8 cellular contexts compared by ENCODE assay signal in the genomic region with DNA sequence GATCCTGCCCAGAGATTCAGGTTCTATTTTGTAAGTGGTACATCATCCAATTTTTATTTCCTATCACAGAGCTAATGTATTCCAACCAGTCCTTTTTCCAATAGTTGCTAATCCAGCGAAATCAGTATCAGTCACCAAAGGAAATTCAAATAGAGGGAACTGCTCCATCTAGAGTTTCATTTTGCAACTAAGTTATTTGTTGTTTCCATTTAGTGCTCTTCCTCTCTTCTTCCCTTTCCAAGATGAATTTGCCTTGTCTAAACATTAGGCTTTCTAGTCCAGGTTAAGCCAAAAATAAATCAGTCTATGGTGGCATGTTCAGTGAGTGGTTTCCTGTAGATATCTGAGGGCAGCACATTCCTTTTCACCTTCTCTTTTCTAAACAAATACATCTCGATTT.
DNase-seq lines count a peak whose midpoint lies in the region; ATAC-seq and TF ChIP-seq lines count a peak whose summit lies in the region.

No MANE protein-coding gene starts in this region.

- H2BK120ac ChIP-seq in H9 (ENCODE audit: low read depth, low read length, poor library complexity, severe bottlenecking), result no peak overlapping the region

- no peaks in the 10 kb centered on the region for H3K79me2 ChIP-seq in H9 (ENCODE audit: insufficient read depth, low read length)

- H3K36me3 ChIP-seq in gastroesophageal sphincter, result no peaks in the 10 kb centered on the region

- in situ Hi-C loops in SK-MEL-5 (cut with HindIII; ENCODE audit: low pct_unique_long_range_greater_than_20kb, low sequenced_read_pairs), result no loop called here

- H4K5ac ChIP-seq in H9 (ENCODE audit: insufficient read length, low read depth, low read length), result no peak overlapping the region

- no peak overlapping the region for H3K4me3 ChIP-seq in gastroesophageal sphincter

- DNase-seq in H9 (no peak), SK-MEL-5 (ENCODE audit: low read depth, low spot score) (peak; percentile 69), stromal cell of bone marrow (ENCODE audit: low read depth) (peak; percentile 19)
- no peak for DNase-seq in activated naive CD4-positive, alpha-beta T cell treated with anti-CD3 and anti-CD28 coated beads, Interleukin-2, amount 10 ng/mL, durations not matched to agents 7 days and 5 days

- WGBS in H9 (ENCODE audit: extremely low coverage, insufficient read length, low lambda C conversion rate), result 100% methylated on average over 1 of the region's 2 CpGs
- 16 to 20% methylated on average over 1 to 2 of the region's 2 CpGs for WGBS in gastroesophageal sphincter (ENCODE audit: low coverage in 1 of 2), 2 donors

- no peak overlapping the region for H2BK5ac ChIP-seq in H9 (ENCODE audit: insufficient read length, low read length)

- no peak for TF ChIP-seq EP300 in gastroesophageal sphincter (IDR thresholded peaks at IDR 0.05)

- H3K79me1 ChIP-seq in H9 (ENCODE audit: insufficient read depth, low read depth, low read length, poor library complexity, severe bottlenecking), result no peaks in the 10 kb centered on the region

- H3K27me3 Mint-ChIP-seq in H9 (ENCODE audit: low read depth), result no peaks in the 10 kb centered on the region; the same call in none of the 2 replicates
- H3K27me3 Mint-ChIP-seq in activated naive CD4-positive, alpha-beta T cell treated with anti-CD3 and anti-CD28 coated beads, Interleukin-2, amount 10 ng/mL, durations not matched to agents 7 days and 5 days, result no peaks in the 10 kb centered on the region

- no peak overlapping the region for H2AK5ac ChIP-seq in H9 (ENCODE audit: insufficient read length, low read length)

- H3K23ac ChIP-seq in H9 (ENCODE audit: insufficient read length, low read depth, low read length), result no peak overlapping the region

- ATAC-seq in gastroesophageal sphincter (peak; percentile 44), HG03571 (IDR thresholded peaks at IDR 0.05; ENCODE audit: unreplicated experiment) (no peak), HG02798 (IDR thresholded peaks at IDR 0.05; ENCODE audit: poor library complexity, unreplicated experiment) (no peak), HG03521 (IDR thresholded peaks at IDR 0.05; ENCODE audit: unreplicated experiment) (no peak)

- no peaks in the 10 kb centered on the region for H3K36me3 Mint-ChIP-seq in H9 (ENCODE audit: insufficient read depth in 1 of 3, low read depth in 3 of 3)
- H3K36me3 Mint-ChIP-seq in activated naive CD4-positive, alpha-beta T cell treated with anti-CD3 and anti-CD28 coated beads, Interleukin-2, amount 10 ng/mL, durations not matched to agents 7 days and 5 days, result no peaks in the 10 kb centered on the region

- CTCF ChIA-PET in activated naive CD4-positive, alpha-beta T cell treated with anti-CD3 and anti-CD28 coated beads, Interleukin-2, amount 10 ng/mL, durations not matched to agents 7 days and 5 days (lab: Charles Lee), result no interaction called here

- H2BK12ac ChIP-seq in H9 (ENCODE audit: insufficient read length, low read depth, low read length), result no peak overlapping the region

- no peak overlapping the region for H3K14ac ChIP-seq in H9 (ENCODE audit: insufficient read depth, low read length)

- H3K27ac ChIP-seq in H9 (ENCODE audit: insufficient read length, low read depth, low read length) (no peak overlapping the region), gastroesophageal sphincter (peak overlapping the region in 2 of 4 donors; percentile 6 to 14)

- peaks cover 7% of the 10 kb centered on the region; the same call in 1 of the 2 replicates for H3K4me1 ChIP-seq in H9 (ENCODE audit: insufficient read depth, low read length)
- H3K4me1 ChIP-seq in gastroesophageal sphincter, result peaks cover 0 to 12% (median 2%) of the 10 kb centered on the region in 3 donors

- H3K27me3 ChIP-seq in H9 (ENCODE audit: insufficient read depth, low read length) (no peaks in the 10 kb centered on the region), gastroesophageal sphincter (no peaks in the 10 kb centered on the region)

- H3K4me2 ChIP-seq in H9 (ENCODE audit: insufficient read depth, insufficient read length, low read length), result no peak overlapping the region

- TF ChIP-seq CTCF in H9 (conservative IDR thresholded peaks at IDR 0.05), result peak; percentile 55; the same call in 2 of the 3 replicates
- TF ChIP-seq CTCF in gastroesophageal sphincter (IDR thresholded peaks at IDR 0.05), result peak; percentile 35 to 61 (median 58)

- peaks cover 10% of the 10 kb centered on the region in 2 experiments for H3K4me1 Mint-ChIP-seq in H9
- H3K4me1 Mint-ChIP-seq in activated naive CD4-positive, alpha-beta T cell treated with anti-CD3 and anti-CD28 coated beads, Interleukin-2, amount 10 ng/mL, durations not matched to agents 7 days and 5 days, result no peaks in the 10 kb centered on the region

- H4K91ac ChIP-seq in H9 (ENCODE audit: insufficient read length, low read depth, low read length), result no peak overlapping the region

- H3K4me3 Mint-ChIP-seq in H9, result no peak overlapping the region
- no peak overlapping the region for H3K4me3 Mint-ChIP-seq in activated naive CD4-positive, alpha-beta T cell treated with anti-CD3 and anti-CD28 coated beads, Interleukin-2, amount 10 ng/mL, durations not matched to agents 7 days and 5 days

- no peak overlapping the region for H2BK15ac ChIP-seq in H9 (ENCODE audit: low read depth, low read length)

- H4K8ac ChIP-seq in H9 (replicated peaks; ENCODE audit: insufficient read length, low read depth, low read length), result no peak overlapping the region

- H3K56ac ChIP-seq in H9 (ENCODE audit: insufficient read length, low read depth, low read length), result no peak overlapping the region

- no peaks in the 10 kb centered on the region; a peak in 1 of 5 replicates for H3K9me3 Mint-ChIP-seq in H9
- H3K9me3 Mint-ChIP-seq in activated naive CD4-positive, alpha-beta T cell treated with anti-CD3 and anti-CD28 coated beads, Interleukin-2, amount 10 ng/mL, durations not matched to agents 7 days and 5 days, result no peaks in the 10 kb centered on the region

- H3K9me3 ChIP-seq in H9 (ENCODE audit: control insufficient read depth, low read depth, low read length) (no peaks in the 10 kb centered on the region), gastroesophageal sphincter (no peaks in the 10 kb centered on the region)

- H3K9ac ChIP-seq in H9 (ENCODE audit: extremely low read depth, insufficient read length, low read length), result no peak overlapping the region

- no peak overlapping the region for H3K18ac ChIP-seq in H9 (ENCODE audit: insufficient read length, low read depth, low read length)

- no peaks in the 10 kb centered on the region for H4K20me1 ChIP-seq in H9 (ENCODE audit: control insufficient read depth, insufficient read depth, insufficient read length)

- no peak overlapping the region for H2AFZ ChIP-seq in H9 (ENCODE audit: low read length)

- no peaks in the 10 kb centered on the region for H3K23me2 ChIP-seq in H9 (ENCODE audit: insufficient read length, low read depth, low read length, poor library complexity, severe bottlenecking)

- no peak overlapping the region for H3T11ph ChIP-seq in H9 (ENCODE audit: low read length)

- H3K27ac Mint-ChIP-seq in H9, result no peak overlapping the region
- no peak overlapping the region for H3K27ac Mint-ChIP-seq in activated naive CD4-positive, alpha-beta T cell treated with anti-CD3 and anti-CD28 coated beads, Interleukin-2, amount 10 ng/mL, durations not matched to agents 7 days and 5 days

- no peak overlapping the region for H3K4ac ChIP-seq in H9 (ENCODE audit: low read depth, low read length)

- TF ChIP-seq POLR2A in gastroesophageal sphincter (IDR thresholded peaks at IDR 0.05), result no peak

- no peak overlapping the region for H2BK20ac ChIP-seq in H9 (ENCODE audit: low read depth, low read length, poor library complexity, severe bottlenecking)

Comparison
In these comparisons a context has a peak if more than half of its experiments do, and no peak if none do; other contexts are left out.
1. DNase-seq: peak in SK-MEL-5 (single experiment) and stromal cell of bone marrow (single experiment); none in H9 (single experiment) and activated naive CD4-positive, alpha-beta T cell treated with anti-CD3 and anti-CD28 coated beads, Interleukin-2, amount 10 ng/mL, durations not matched to agents 7 days and 5 days (single experiment).